ENCODE assay signal across 13 cellular contexts in the genomic region with DNA sequence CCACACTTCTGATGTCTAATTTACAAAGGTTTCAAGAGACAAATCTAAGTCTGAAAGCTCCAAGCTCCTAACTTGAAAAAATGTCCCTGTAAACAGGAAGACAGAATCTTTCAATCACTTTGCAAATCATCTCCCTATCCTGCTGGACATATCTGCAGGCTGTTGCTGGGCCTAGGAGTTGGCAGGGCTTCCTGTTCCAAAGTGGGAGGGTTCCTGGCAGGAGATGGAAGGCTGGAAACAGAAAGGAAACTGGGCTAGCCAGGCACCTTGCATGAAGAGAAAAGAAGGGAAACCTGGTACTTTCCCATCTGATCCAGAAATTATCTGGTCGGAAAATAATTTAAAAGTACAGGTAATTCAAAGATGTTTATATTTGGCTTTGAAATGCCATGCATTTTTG.
DNase-seq lines count a peak whose midpoint lies in the region; ATAC-seq, FAIRE-seq and TF ChIP-seq lines count a peak whose summit lies in the region.
"Had no signal": no experiment of that assay in that cellular context is flagged by ENCODE, and none has a peak within 500 bp of the region (broad histone marks: within the 10 kb centered on the region; RNA-seq: fewer than 3 reads in every experiment).

No MANE protein-coding gene starts in this region.

- H3K9me3 ChIP-seq in endothelial cell of umbilical vein (replicated peaks; ENCODE audit: control insufficient read depth, insufficient read depth, low read length) = no peaks in the 10 kb centered on the region

- FAIRE-seq in endothelial cell of umbilical vein (lab: Jason Lieb, UNC) = peak; percentile 35
- FAIRE-seq: small intestine had no signal

- peak; percentile 60 for DNase-seq in AG08395 (ENCODE audit: low spot score)
- peak; percentile 76 for DNase-seq in NCI-H226
- peak; percentile 47 for DNase-seq in endothelial cell of umbilical vein (ENCODE audit: low read depth, low spot score)
- peak; percentile 45 for DNase-seq in mucosa of gallbladder (ENCODE audit: low spot score)
- no peak for DNase-seq in erythroblast (lab: John Stamatoyannopoulos, UW)
- DNase-seq in HT-29 (ENCODE audit: low spot score) = no peak
- DNase-seq in activated CD8-positive, alpha-beta memory T cell treated with anti-CD3 and anti-CD28 coated beads, Interleukin-2, amount 50 U/mL, for 48 hours = no peak
- DNase-seq: activated naive CD8-positive, alpha-beta T cell treated with anti-CD3 and anti-CD28 coated beads for 36 hours; CD4-positive, CD25-positive, alpha-beta regulatory T cell; NCI-H2029; small intestine; WERI-Rb-1 had no signal

- H3K27me3 ChIP-seq in endothelial cell of umbilical vein (ENCODE audit: control insufficient read depth in 2 of 2, insufficient read depth in 2 of 2, low read length in 2 of 2) = no peaks in the 10 kb centered on the region

- ATAC-seq in HG02870 (IDR thresholded peaks at IDR 0.05; ENCODE audit: unreplicated experiment) = no peak

- no TSS peak for BruUV-seq in endothelial cell of umbilical vein (replicated peaks; lab: Mats Ljungman, UMichigan)

- peak overlapping the region; percentile 97 for H3K9ac ChIP-seq in endothelial cell of umbilical vein (replicated peaks; ENCODE audit: extremely low read depth, insufficient read depth, low read length)

- H3K4me2 ChIP-seq in endothelial cell of umbilical vein (ENCODE audit: insufficient read depth, low read length) = peak overlapping the region; percentile 13

- peak overlapping the region; percentile 88 for H3K27ac ChIP-seq in endothelial cell of umbilical vein (ENCODE audit: insufficient read depth, low read depth, low read length)
- H3K27ac ChIP-seq: WERI-Rb-1 had no signal

- CTCF ChIA-PET in endothelial cell of umbilical vein (lab: Charles Lee) = interaction anchor here (1.0 to 4.1 kb wide), 5 partner anchors 14 to 49 kb away, joined by 3 to 21 read pairs (median 3); no protein-coding TSS in a partner anchor

- no peak overlapping the region for H2AFZ ChIP-seq in endothelial cell of umbilical vein (ENCODE audit: low read depth, low read length)

- TF ChIP-seq POLR2A in endothelial cell of umbilical vein (IDR thresholded peaks at IDR 0.05; ENCODE audit: low read depth, low read length) (no peak), erythroblast (IDR thresholded peaks at IDR 0.05; ENCODE audit: low read length) (no peak)

- peaks cover 10% of the 10 kb centered on the region for H3K79me2 ChIP-seq in endothelial cell of umbilical vein (ENCODE audit: control insufficient read depth, insufficient read depth, low read length)

- no peak overlapping the region for H3K4me3 ChIP-seq in endothelial cell of umbilical vein (replicated peaks in 1 of 3; ENCODE audit: insufficient read depth in 1 of 3, low read depth in 1 of 3, low read length in 3 of 3)

- H3K4me1 ChIP-seq in endothelial cell of umbilical vein (ENCODE audit: control insufficient read depth, extremely low read depth, insufficient read depth, low read length) = peaks cover 23% of the 10 kb centered on the region

- H3K36me3 ChIP-seq in endothelial cell of umbilical vein (ENCODE audit: control insufficient read depth in 2 of 2, extremely low read depth in 1 of 2, insufficient read depth in 2 of 2, low read length in 2 of 2) = no peaks in the 10 kb centered on the region
- H3K36me3 ChIP-seq: WERI-Rb-1 had no signal

- H4K20me1 ChIP-seq in endothelial cell of umbilical vein (replicated peaks; ENCODE audit: control insufficient read depth, extremely low read depth, insufficient read depth, low read length) = no peaks in the 10 kb centered on the region

- dilution Hi-C loops in endothelial cell of umbilical vein (cut with MboI; ENCODE audit: extremely low pct_ligation_motif_present, low sequenced_read_pairs) = no loop called here

- H3K9me1 ChIP-seq in endothelial cell of umbilical vein (replicated peaks; ENCODE audit: control insufficient read depth, extremely low read depth, insufficient read depth, low read length) = no peaks in the 10 kb centered on the region

- intact Hi-C loops in endothelial cell of umbilical vein (cut with micrococcal nuclease) = loop anchor here (10.0 kb wide), 3 partner anchors 803 to 1107 kb away; a partner anchor contains a TSS

- no peak for TF ChIP-seq CTCF in endothelial cell of umbilical vein (IDR thresholded peaks at IDR 0.05; ENCODE audit: extremely low read depth in 1 of 2, insufficient read depth in 1 of 2, low read depth in 1 of 2, low read length in 2 of 2)

- POLR2A ChIA-PET in endothelial cell of umbilical vein (lab: Charles Lee) = interaction anchor here (1.2 kb wide), 1 partner anchor 29 kb away, joined by 3 read pairs; no protein-coding TSS in a partner anchor

TF ChIP-seq in endothelial cell of umbilical vein, 7 proteins besides CTCF, POLR2A, EP300 and RAD21:
- no peak for TF ChIP-seq GATA2 (IDR thresholded peaks at IDR 0.05; ENCODE audit: insufficient read depth, insufficient read length, low read depth, low read length)
- no peak for TF ChIP-seq POLR2AphosphoS5 (IDR thresholded peaks at IDR 0.05; ENCODE audit: insufficient read depth, low read depth, low read length)
- no peak for TF ChIP-seq FOS (IDR thresholded peaks at IDR 0.05; ENCODE audit: borderline replicate concordance, insufficient read depth, low read length)
- no peak for TF ChIP-seq EZH2 (IDR thresholded peaks at IDR 0.05; ENCODE audit: borderline replicate concordance, low read depth, low read length, severe bottlenecking)
- no peak for TF ChIP-seq JUN (IDR thresholded peaks at IDR 0.05; ENCODE audit: borderline replicate concordance, insufficient read depth, insufficient read length, low read depth)
- no peak for TF ChIP-seq MYC (IDR thresholded peaks at IDR 0.05; ENCODE audit: low read depth, low read length)

Comparison
In these comparisons a context has a peak if more than half of its experiments do, and no peak if none do; other contexts are left out.
1. DNase-seq: peak in AG08395 (single experiment), NCI-H226 (single experiment), endothelial cell of umbilical vein (single experiment) and mucosa of gallbladder (single experiment); none in erythroblast (0 of 2), HT-29 (single experiment) and activated CD8-positive, alpha-beta memory T cell treated with anti-CD3 and anti-CD28 coated beads, Interleukin-2, amount 50 U/mL, for 48 hours (single experiment).